ENCODE assay signal across 24 cellular contexts in the genomic region with DNA sequence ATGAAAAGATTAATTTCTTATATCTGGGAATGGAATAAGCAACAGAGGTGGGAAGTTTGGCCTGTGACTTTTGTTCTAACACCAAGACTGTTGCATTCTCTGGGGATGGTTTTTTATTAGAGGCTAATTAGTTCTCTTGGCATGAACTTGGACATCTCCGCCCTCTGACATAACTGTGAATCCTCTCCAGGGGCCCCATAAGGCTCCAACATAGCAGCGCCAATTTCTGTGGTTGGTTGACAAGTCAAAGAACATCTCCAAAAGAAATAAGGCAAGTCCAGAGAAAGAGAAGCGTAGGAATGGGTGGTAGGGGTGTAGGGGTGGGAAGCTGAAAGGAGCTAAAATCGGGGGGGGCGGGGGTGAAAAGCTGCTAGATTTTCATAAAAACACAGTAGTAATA.
"Had no signal": no experiment of that assay in that cellular context is flagged by ENCODE, and none has a peak within 500 bp of the region (broad histone marks: within the 10 kb centered on the region; RNA-seq: fewer than 3 reads in every experiment).

No MANE protein-coding gene starts in this region.

- H3K27ac Mint-ChIP-seq: activated B cell treated with CpG ODN at 0.5 μM for 24 hours; activated CD8-positive, alpha-beta memory T cell treated with anti-CD3 and anti-CD28 coated beads, Interleukin-2, amount 10 ng/mL, durations not matched to agents 7 days and 5 days; activated CD8-positive, alpha-beta T cell treated with anti-CD3 and anti-CD28 coated beads, Interleukin-2, amount 10 ng/mL, durations not matched to agents 7 days and 5 days; activated naive CD4-positive, alpha-beta T cell treated with anti-CD3 and anti-CD28 coated beads, Interleukin-2, amount 50 U/mL, for 24 hours; activated naive CD8-positive, alpha-beta T cell treated with anti-CD3 and anti-CD28 coated beads, Interleukin-2, amount 50 U/mL, for 24 hours; activated T-helper 2 cell treated with anti-CD3 and anti-CD28 coated beads, Interferon-gamma antibody, Interleukin-2, Interleukin-4, amounts not matched to agents 10 μg/mL and 5 μg/mL and 100 μg/mL, durations not matched to agents 14 hours and 24 hours and 36 hours; stimulated activated memory B cell treated with anti-CD40 and anti-IgM and Interleukin-4, amounts not matched to agents 10 μg/mL and 1 μg/mL and 100 μg/mL, for 72 hours; stimulated activated naive CD8-positive, alpha-beta T cell treated with anti-CD3 and anti-CD28 coated beads, Interleukin-15, amount 100 ng/mL, for 72 hours had no signal

- H3K4me3 Mint-ChIP-seq: activated B cell treated with CpG ODN at 0.5 μM for 24 hours; activated CD8-positive, alpha-beta memory T cell treated with anti-CD3 and anti-CD28 coated beads, Interleukin-2, amount 10 ng/mL, durations not matched to agents 7 days and 5 days; activated CD8-positive, alpha-beta T cell treated with anti-CD3 and anti-CD28 coated beads, Interleukin-2, amount 10 ng/mL, durations not matched to agents 7 days and 5 days; activated naive CD4-positive, alpha-beta T cell treated with anti-CD3 and anti-CD28 coated beads, Interleukin-2, amount 50 U/mL, for 24 hours; activated naive CD8-positive, alpha-beta T cell treated with anti-CD3 and anti-CD28 coated beads, Interleukin-2, amount 50 U/mL, for 24 hours; naive B cell; stimulated activated memory B cell treated with anti-CD40 and anti-IgM and Interleukin-4, amounts not matched to agents 10 μg/mL and 1 μg/mL and 100 μg/mL, for 72 hours; stimulated activated naive CD8-positive, alpha-beta T cell treated with anti-CD3 and anti-CD28 coated beads, Interleukin-15, amount 100 ng/mL, for 72 hours had no signal

- H3K27ac ChIP-seq: foreskin keratinocyte, thyroid gland, upper lobe of right lung had no signal

- H3K4me3 ChIP-seq: smooth muscle cell, thyroid gland, upper lobe of right lung had no signal

- DNase-seq: activated B cell treated with CpG ODN at 0.5 μM for 24 hours; activated CD8-positive, alpha-beta memory T cell treated with anti-CD3 and anti-CD28 coated beads, Interleukin-2, amount 10 ng/mL, durations not matched to agents 7 days and 5 days; activated CD8-positive, alpha-beta T cell treated with anti-CD3 and anti-CD28 coated beads, Interleukin-2, amount 10 ng/mL, durations not matched to agents 7 days and 5 days; activated naive CD8-positive, alpha-beta T cell treated with anti-CD3 and anti-CD28 coated beads, Interleukin-2, amount 50 U/mL, for 24 hours; activated T-cell treated with anti-CD3 and anti-CD28 coated beads, Interleukin-2, amount 50 U/mL, for 48 hours; amygdala; central memory CD4-positive, alpha-beta T cell; foreskin keratinocyte; mammary epithelial cell; naive B cell; nucleus accumbens; stimulated activated CD4-positive, alpha-beta T cell treated with anti-CD3 and anti-CD28 coated beads, Interleukin-1b, Interleukin-23, amount 100 ng/mL, for 48 hours; stimulated activated CD4-positive, alpha-beta T cell treated with anti-CD3 and anti-CD28 coated beads, Interleukin-4, amount 100 ng/mL, for 4 hours; stimulated activated CD8-positive, alpha-beta memory T cell treated with anti-CD3 and anti-CD28 coated beads, Interleukin-4, amount 100 ng/mL, for 48 hours; stimulated activated naive CD8-positive, alpha-beta T cell treated with anti-CD3 and anti-CD28 coated beads, Interleukin-15, amount 100 ng/mL, for 72 hours; substantia nigra; T-helper 2 cell; thyroid gland; upper lobe of right lung had no signal

- H3K9me3 Mint-ChIP-seq: activated B cell treated with CpG ODN at 0.5 μM for 24 hours; activated naive CD4-positive, alpha-beta T cell treated with anti-CD3 and anti-CD28 coated beads, Interleukin-2, amount 50 U/mL, for 24 hours; activated naive CD8-positive, alpha-beta T cell treated with anti-CD3 and anti-CD28 coated beads, Interleukin-2, amount 50 U/mL, for 24 hours; activated T-helper 2 cell treated with anti-CD3 and anti-CD28 coated beads, Interferon-gamma antibody, Interleukin-2, Interleukin-4, amounts not matched to agents 10 μg/mL and 5 μg/mL and 100 μg/mL, durations not matched to agents 14 hours and 24 hours and 36 hours; naive B cell; stimulated activated memory B cell treated with anti-CD40 and anti-IgM and Interleukin-4, amounts not matched to agents 10 μg/mL and 1 μg/mL and 100 μg/mL, for 72 hours; stimulated activated naive CD8-positive, alpha-beta T cell treated with anti-CD3 and anti-CD28 coated beads, Interleukin-15, amount 100 ng/mL, for 72 hours had no signal

- H3K9me3 ChIP-seq: thyroid gland, upper lobe of right lung had no signal

- H3K36me3 ChIP-seq: thyroid gland, upper lobe of right lung had no signal

- H3K36me3 Mint-ChIP-seq: activated CD8-positive, alpha-beta memory T cell treated with anti-CD3 and anti-CD28 coated beads, Interleukin-2, amount 10 ng/mL, durations not matched to agents 7 days and 5 days; activated naive CD4-positive, alpha-beta T cell treated with anti-CD3 and anti-CD28 coated beads, Interleukin-2, amount 50 U/mL, for 24 hours; naive B cell; stimulated activated memory B cell treated with anti-CD40 and anti-IgM and Interleukin-4, amounts not matched to agents 10 μg/mL and 1 μg/mL and 100 μg/mL, for 72 hours had no signal

- ATAC-seq: activated CD8-positive, alpha-beta memory T cell treated with anti-CD3 and anti-CD28 coated beads, Interleukin-2, amount 10 ng/mL, durations not matched to agents 7 days and 5 days; activated CD8-positive, alpha-beta T cell treated with anti-CD3 and anti-CD28 coated beads, Interleukin-2, amount 10 ng/mL, durations not matched to agents 7 days and 5 days; activated naive CD8-positive, alpha-beta T cell treated with anti-CD3 and anti-CD28 coated beads, Interleukin-2, amount 50 U/mL, for 24 hours; foreskin keratinocyte; sciatic nerve; stimulated activated memory B cell treated with anti-CD40 and anti-IgM and Interleukin-4, amounts not matched to agents 10 μg/mL and 1 μg/mL and 100 μg/mL, for 72 hours; stimulated activated naive CD8-positive, alpha-beta T cell treated with anti-CD3 and anti-CD28 coated beads, Interleukin-15, amount 100 ng/mL, for 72 hours; upper lobe of right lung had no signal

- H3K27me3 ChIP-seq: foreskin keratinocyte, thyroid gland, upper lobe of right lung had no signal

- H3K4me2 ChIP-seq: smooth muscle cell had no signal

- H3K27me3 Mint-ChIP-seq: activated naive CD4-positive, alpha-beta T cell treated with anti-CD3 and anti-CD28 coated beads, Interleukin-2, amount 50 U/mL, for 24 hours; stimulated activated naive CD8-positive, alpha-beta T cell treated with anti-CD3 and anti-CD28 coated beads, Interleukin-15, amount 100 ng/mL, for 72 hours had no signal

- H3K4me1 Mint-ChIP-seq: activated B cell treated with CpG ODN at 0.5 μM for 24 hours; activated CD8-positive, alpha-beta memory T cell treated with anti-CD3 and anti-CD28 coated beads, Interleukin-2, amount 10 ng/mL, durations not matched to agents 7 days and 5 days; activated naive CD4-positive, alpha-beta T cell treated with anti-CD3 and anti-CD28 coated beads, Interleukin-2, amount 50 U/mL, for 24 hours; activated naive CD8-positive, alpha-beta T cell treated with anti-CD3 and anti-CD28 coated beads, Interleukin-2, amount 50 U/mL, for 24 hours; stimulated activated memory B cell treated with anti-CD40 and anti-IgM and Interleukin-4, amounts not matched to agents 10 μg/mL and 1 μg/mL and 100 μg/mL, for 72 hours had no signal
